1 cellular context compared by ENCODE assay signal in genomic region chr6:158853072-158853871, GRCh38.
TF ChIP-seq lines count a peak whose summit lies in the region.

No MANE protein-coding gene starts in this region.

TF ChIP-seq in HepG2, 621 proteins besides CTCF, POLR2A, EP300 and RAD21 (continued from another document and continues in another):
- TF ChIP-seq ZNF646 (CRISPR knock-in tag; IDR thresholded peaks at IDR 0.05) (peak; percentile 87), GATA4 (IDR thresholded peaks at IDR 0.05; ENCODE audit: borderline replicate concordance, low read depth) (no peak), ZNF234 (CRISPR knock-in tag; conservative IDR thresholded peaks at IDR 0.05) (no peak), DMAP1 (CRISPR knock-in tag; IDR thresholded peaks at IDR 0.05) (0 out of 2 replicates have a peak, but pooled peaks have one; percentile 24), SAP130 (CRISPR knock-in tag; IDR thresholded peaks at IDR 0.05; ENCODE audit: low read depth) (peak; percentile 92), XRCC5 (optimal IDR thresholded peaks at IDR 0.05; ENCODE audit: low read length) (peak; percentile 74), ZBTB20 (CRISPR knock-in tag; IDR thresholded peaks at IDR 0.05; ENCODE audit: borderline replicate concordance, low read depth) (peak; percentile 78; the same call in 1 of the 2 replicates), FOXA1 (IDR thresholded peaks at IDR 0.05) (no peak), FOXA1 (CRISPR knock-in tag; IDR thresholded peaks at IDR 0.05) (peak; percentile 84), CC2D1A (CRISPR knock-in tag; IDR thresholded peaks at IDR 0.05) (no peak), IKZF5 (CRISPR knock-in tag; IDR thresholded peaks at IDR 0.05) (peak; percentile 64; the same call in 1 of the 2 replicates), SALL1 (CRISPR knock-in tag; IDR thresholded peaks at IDR 0.05) (peak; percentile 80), ZNF749 (CRISPR knock-in tag; IDR thresholded peaks at IDR 0.05; ENCODE audit: borderline replicate concordance) (no peak), ZNF792 (CRISPR knock-in tag; IDR thresholded peaks at IDR 0.05) (0 out of 2 replicates have a peak, but pooled peaks have one; percentile 48), ZNF30 (CRISPR knock-in tag; IDR thresholded peaks at IDR 0.05) (no peak), MNT (IDR thresholded peaks at IDR 0.05) (peak; percentile 17), ZNF629 (CRISPR knock-in tag; conservative IDR thresholded peaks at IDR 0.05) (0 out of 2 replicates have a peak, but pooled peaks have one; percentile 16)
- TF ChIP-seq, protein P1, sequence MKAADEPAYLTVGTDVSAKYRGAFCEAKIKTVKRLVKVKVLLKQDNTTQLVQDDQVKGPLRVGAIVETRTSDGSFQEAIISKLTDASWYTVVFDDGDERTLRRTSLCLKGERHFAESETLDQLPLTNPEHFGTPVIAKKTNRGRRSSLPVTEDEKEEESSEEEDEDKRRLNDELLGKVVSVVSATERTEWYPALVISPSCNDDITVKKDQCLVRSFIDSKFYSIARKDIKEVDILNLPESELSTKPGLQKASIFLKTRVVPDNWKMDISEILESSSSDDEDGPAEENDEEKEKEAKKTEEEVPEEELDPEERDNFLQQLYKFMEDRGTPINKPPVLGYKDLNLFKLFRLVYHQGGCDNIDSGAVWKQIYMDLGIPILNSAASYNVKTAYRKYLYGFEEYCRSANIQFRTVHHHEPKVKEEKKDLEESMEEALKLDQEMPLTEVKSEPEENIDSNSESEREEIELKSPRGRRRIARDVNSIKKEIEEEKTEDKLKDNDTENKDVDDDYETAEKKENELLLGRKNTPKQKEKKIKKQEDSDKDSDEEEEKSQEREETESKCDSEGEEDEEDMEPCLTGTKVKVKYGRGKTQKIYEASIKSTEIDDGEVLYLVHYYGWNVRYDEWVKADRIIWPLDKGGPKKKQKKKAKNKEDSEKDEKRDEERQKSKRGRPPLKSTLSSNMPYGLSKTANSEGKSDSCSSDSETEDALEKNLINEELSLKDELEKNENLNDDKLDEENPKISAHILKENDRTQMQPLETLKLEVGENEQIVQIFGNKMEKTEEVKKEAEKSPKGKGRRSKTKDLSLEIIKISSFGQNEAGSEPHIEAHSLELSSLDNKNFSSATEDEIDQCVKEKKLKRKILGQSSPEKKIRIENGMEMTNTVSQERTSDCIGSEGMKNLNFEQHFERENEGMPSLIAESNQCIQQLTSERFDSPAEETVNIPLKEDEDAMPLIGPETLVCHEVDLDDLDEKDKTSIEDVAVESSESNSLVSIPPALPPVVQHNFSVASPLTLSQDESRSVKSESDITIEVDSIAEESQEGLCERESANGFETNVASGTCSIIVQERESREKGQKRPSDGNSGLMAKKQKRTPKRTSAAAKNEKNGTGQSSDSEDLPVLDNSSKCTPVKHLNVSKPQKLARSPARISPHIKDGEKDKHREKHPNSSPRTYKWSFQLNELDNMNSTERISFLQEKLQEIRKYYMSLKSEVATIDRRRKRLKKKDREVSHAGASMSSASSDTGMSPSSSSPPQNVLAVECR (CRISPR knock-in tag; IDR thresholded peaks at IDR 0.05; ENCODE audit: borderline replicate concordance), result peak; percentile 35; the same call in 1 of the 2 replicates
- TF ChIP-seq, protein P2, sequence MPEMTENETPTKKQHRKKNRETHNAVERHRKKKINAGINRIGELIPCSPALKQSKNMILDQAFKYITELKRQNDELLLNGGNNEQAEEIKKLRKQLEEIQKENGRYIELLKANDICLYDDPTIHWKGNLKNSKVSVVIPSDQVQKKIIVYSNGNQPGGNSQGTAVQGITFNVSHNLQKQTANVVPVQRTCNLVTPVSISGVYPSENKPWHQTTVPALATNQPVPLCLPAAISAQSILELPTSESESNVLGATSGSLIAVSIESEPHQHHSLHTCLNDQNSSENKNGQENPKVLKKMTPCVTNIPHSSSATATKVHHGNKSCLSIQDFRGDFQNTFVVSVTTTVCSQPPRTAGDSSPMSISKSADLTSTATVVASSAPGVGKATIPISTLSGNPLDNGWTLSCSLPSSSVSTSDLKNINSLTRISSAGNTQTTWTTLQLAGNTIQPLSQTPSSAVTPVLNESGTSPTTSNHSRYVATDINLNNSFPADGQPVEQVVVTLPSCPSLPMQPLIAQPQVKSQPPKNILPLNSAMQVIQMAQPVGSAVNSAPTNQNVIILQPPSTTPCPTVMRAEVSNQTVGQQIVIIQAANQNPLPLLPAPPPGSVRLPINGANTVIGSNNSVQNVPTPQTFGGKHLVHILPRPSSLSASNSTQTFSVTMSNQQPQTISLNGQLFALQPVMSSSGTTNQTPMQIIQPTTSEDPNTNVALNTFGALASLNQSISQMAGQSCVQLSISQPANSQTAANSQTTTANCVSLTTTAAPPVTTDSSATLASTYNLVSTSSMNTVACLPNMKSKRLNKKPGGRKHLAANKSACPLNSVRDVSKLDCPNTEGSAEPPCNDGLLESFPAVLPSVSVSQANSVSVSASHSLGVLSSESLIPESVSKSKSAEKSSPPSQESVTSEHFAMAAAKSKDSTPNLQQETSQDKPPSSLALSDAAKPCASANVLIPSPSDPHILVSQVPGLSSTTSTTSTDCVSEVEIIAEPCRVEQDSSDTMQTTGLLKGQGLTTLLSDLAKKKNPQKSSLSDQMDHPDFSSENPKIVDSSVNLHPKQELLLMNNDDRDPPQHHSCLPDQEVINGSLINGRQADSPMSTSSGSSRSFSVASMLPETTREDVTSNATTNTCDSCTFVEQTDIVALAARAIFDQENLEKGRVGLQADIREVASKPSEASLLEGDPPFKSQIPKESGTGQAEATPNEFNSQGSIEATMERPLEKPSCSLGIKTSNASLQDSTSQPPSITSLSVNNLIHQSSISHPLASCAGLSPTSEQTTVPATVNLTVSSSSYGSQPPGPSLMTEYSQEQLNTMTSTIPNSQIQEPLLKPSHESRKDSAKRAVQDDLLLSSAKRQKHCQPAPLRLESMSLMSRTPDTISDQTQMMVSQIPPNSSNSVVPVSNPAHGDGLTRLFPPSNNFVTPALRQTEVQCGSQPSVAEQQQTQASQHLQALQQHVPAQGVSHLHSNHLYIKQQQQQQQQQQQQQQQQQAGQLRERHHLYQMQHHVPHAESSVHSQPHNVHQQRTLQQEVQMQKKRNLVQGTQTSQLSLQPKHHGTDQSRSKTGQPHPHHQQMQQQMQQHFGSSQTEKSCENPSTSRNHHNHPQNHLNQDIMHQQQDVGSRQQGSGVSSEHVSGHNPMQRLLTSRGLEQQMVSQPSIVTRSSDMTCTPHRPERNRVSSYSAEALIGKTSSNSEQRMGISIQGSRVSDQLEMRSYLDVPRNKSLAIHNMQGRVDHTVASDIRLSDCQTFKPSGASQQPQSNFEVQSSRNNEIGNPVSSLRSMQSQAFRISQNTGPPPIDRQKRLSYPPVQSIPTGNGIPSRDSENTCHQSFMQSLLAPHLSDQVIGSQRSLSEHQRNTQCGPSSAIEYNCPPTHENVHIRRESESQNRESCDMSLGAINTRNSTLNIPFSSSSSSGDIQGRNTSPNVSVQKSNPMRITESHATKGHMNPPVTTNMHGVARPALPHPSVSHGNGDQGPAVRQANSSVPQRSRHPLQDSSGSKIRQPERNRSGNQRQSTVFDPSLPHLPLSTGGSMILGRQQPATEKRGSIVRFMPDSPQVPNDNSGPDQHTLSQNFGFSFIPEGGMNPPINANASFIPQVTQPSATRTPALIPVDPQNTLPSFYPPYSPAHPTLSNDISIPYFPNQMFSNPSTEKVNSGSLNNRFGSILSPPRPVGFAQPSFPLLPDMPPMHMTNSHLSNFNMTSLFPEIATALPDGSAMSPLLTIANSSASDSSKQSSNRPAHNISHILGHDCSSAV (CRISPR knock-in tag; IDR thresholded peaks at IDR 0.05; ENCODE audit: borderline replicate concordance), result no peak
- TF ChIP-seq, protein P3, sequence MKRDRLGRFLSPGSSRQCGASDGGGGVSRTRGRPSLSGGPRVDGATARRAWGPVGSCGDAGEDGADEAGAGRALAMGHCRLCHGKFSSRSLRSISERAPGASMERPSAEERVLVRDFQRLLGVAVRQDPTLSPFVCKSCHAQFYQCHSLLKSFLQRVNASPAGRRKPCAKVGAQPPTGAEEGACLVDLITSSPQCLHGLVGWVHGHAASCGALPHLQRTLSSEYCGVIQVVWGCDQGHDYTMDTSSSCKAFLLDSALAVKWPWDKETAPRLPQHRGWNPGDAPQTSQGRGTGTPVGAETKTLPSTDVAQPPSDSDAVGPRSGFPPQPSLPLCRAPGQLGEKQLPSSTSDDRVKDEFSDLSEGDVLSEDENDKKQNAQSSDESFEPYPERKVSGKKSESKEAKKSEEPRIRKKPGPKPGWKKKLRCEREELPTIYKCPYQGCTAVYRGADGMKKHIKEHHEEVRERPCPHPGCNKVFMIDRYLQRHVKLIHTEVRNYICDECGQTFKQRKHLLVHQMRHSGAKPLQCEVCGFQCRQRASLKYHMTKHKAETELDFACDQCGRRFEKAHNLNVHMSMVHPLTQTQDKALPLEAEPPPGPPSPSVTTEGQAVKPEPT (CRISPR knock-in tag; IDR thresholded peaks at IDR 0.05; ENCODE audit: low read depth), result no peak
- TF ChIP-seq, protein P4, sequence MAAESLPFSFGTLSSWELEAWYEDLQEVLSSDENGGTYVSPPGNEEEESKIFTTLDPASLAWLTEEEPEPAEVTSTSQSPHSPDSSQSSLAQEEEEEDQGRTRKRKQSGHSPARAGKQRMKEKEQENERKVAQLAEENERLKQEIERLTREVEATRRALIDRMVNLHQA (CRISPR knock-in tag; IDR thresholded peaks at IDR 0.05), result no peak
- TF ChIP-seq, protein P5, sequence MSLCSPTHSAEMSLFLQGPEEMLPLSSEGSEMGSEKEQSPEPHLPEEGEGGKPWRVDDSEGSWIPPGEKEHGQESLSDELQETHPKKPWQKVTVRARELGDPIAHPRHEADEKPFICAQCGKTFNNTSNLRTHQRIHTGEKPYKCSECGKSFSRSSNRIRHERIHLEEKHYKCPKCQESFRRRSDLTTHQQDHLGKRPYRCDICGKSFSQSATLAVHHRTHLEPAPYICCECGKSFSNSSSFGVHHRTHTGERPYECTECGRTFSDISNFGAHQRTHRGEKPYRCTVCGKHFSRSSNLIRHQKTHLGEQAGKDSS (CRISPR knock-in tag; IDR thresholded peaks at IDR 0.05; ENCODE audit: borderline replicate concordance, low read depth), result no peak
- TF ChIP-seq, protein P6, sequence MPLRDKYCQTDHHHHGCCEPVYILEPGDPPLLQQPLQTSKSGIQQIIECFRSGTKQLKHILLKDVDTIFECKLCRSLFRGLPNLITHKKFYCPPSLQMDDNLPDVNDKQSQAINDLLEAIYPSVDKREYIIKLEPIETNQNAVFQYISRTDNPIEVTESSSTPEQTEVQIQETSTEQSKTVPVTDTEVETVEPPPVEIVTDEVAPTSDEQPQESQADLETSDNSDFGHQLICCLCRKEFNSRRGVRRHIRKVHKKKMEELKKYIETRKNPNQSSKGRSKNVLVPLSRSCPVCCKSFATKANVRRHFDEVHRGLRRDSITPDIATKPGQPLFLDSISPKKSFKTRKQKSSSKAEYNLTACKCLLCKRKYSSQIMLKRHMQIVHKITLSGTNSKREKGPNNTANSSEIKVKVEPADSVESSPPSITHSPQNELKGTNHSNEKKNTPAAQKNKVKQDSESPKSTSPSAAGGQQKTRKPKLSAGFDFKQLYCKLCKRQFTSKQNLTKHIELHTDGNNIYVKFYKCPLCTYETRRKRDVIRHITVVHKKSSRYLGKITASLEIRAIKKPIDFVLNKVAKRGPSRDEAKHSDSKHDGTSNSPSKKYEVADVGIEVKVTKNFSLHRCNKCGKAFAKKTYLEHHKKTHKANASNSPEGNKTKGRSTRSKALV (CRISPR knock-in tag; IDR thresholded peaks at IDR 0.05), result no peak
